ENCODE assay signal across 22 cellular contexts in the genomic region with DNA sequence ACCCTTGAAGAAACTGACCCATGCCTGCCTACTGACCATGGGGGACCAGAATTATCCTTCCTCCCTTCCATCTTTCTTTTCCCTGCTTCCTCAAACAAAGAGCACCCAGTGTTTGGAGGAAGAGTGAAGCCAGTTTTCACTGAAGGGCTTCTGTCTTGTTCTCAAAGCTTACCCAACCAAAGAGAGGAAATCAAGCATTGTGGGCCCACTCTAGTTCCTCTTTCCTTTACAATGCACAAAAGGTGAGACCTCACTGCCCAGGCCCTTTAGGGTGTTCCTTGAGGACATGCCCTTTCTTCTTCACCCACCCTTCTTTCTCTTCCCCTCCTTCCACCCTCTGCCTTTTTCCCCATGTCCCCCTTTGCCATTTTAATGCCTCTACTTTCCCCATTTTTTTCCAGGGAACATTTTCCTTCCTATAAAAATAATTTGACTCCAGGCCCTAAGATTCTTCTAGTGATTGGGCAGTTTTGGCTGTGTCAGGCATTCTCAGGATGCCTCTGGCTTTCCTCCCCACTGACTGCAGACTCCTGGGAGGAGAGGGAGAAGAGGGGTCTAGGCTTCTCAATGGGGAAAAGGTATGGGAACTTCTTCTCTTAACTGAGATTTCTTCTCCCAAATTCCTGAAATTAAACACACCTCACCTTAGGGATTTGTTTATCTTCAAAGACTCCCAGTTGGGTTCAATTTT.
DNase-seq lines count a peak whose midpoint lies in the region; ATAC-seq, FAIRE-seq and TF ChIP-seq lines count a peak whose summit lies in the region.
"Had no signal": no experiment of that assay in that cellular context is flagged by ENCODE, and none has a peak within 500 bp of the region (broad histone marks: within the 10 kb centered on the region; RNA-seq: fewer than 3 reads in every experiment).

No MANE protein-coding gene starts in this region.

- H3K27me3 Mint-ChIP-seq in astrocyte (ENCODE audit: low read depth, unreplicated experiment) (no peaks in the 10 kb centered on the region), progenitor cell of endocrine pancreas (no peaks in the 10 kb centered on the region)
- no peaks in the 10 kb centered on the region for H3K27me3 Mint-ChIP-seq in activated T-helper 17 cell treated with anti-CD3 and anti-CD28 coated beads, Interleukin-2, amount 50 U/mL, for 72 hours
- H3K27me3 Mint-ChIP-seq: activated T-cell treated with anti-CD3 and anti-CD28 coated beads, Interleukin-2, amount 50 U/mL, for 24 hours had no signal

- H3K27ac Mint-ChIP-seq in astrocyte (ENCODE audit: unreplicated experiment) (peak overlapping the region; percentile 8), progenitor cell of endocrine pancreas (peak overlapping the region; percentile 22)
- H3K27ac Mint-ChIP-seq in activated T-helper 17 cell treated with anti-CD3 and anti-CD28 coated beads, Interleukin-2, amount 50 U/mL, for 72 hours: no peak overlapping the region
- H3K27ac Mint-ChIP-seq: activated T-cell treated with anti-CD3 and anti-CD28 coated beads, Interleukin-2, amount 50 U/mL, for 24 hours had no signal

- H3K9ac ChIP-seq in astrocyte (ENCODE audit: low read length): no peak overlapping the region

- peak; percentile 42 for DNase-seq in GDM1 (lab: John Stamatoyannopoulos, UW)
- peak; percentile 44 for DNase-seq in KBM-7
- DNase-seq in astrocyte (ENCODE audit: low read depth): peak; percentile 61
- no peak for DNase-seq in progenitor cell of endocrine pancreas (ENCODE audit: low spot score, unreplicated experiment)
- no peak for DNase-seq in NCI-H2171 (lab: John Stamatoyannopoulos, UW)
- DNase-seq in NCI-H82 (lab: John Stamatoyannopoulos, UW): no peak
- DNase-seq: activated CD4-positive, alpha-beta T cell treated with anti-CD3 and anti-CD28 coated beads for 1 hour; activated T-cell treated with anti-CD3 and anti-CD28 coated beads, Interleukin-2, amount 50 U/mL, for 24 hours; amniotic stem cell; cortex of kidney; erythroblast; left lung; MM.1S; NCI-H2227 treated with DMSO at 0.1 percent for 48 hours; PC-3; stimulated activated CD4-positive, alpha-beta T cell treated with anti-CD3 and anti-CD28 coated beads, Interleukin-4, amount 100 ng/mL, for 4 hours; stimulated activated naive CD4-positive, alpha-beta T cell; T-helper 1 cell had no signal

- no peak for TF ChIP-seq CTCF in astrocyte (IDR thresholded peaks at IDR 0.05; ENCODE audit: insufficient read depth, low read depth, low read length)
- TF ChIP-seq CTCF in progenitor cell of endocrine pancreas (IDR thresholded peaks at IDR 0.05; ENCODE audit: unreplicated experiment): no peak

- H3K36me3 Mint-ChIP-seq in astrocyte (ENCODE audit: low read depth, unreplicated experiment) (no peaks in the 10 kb centered on the region), progenitor cell of endocrine pancreas (ENCODE audit: insufficient read depth) (no peaks in the 10 kb centered on the region)
- no peaks in the 10 kb centered on the region for H3K36me3 Mint-ChIP-seq in activated T-helper 17 cell treated with anti-CD3 and anti-CD28 coated beads, Interleukin-2, amount 50 U/mL, for 72 hours (ENCODE audit: low read depth)

- H3K9me3 Mint-ChIP-seq in astrocyte (ENCODE audit: unreplicated experiment) (peaks cover 4% of the 10 kb centered on the region), progenitor cell of endocrine pancreas (ENCODE audit: low read depth) (no peaks in the 10 kb centered on the region)
- peaks cover 3% of the 10 kb centered on the region for H3K9me3 Mint-ChIP-seq in activated T-helper 17 cell treated with anti-CD3 and anti-CD28 coated beads, Interleukin-2, amount 50 U/mL, for 72 hours
- H3K9me3 Mint-ChIP-seq: activated T-cell treated with anti-CD3 and anti-CD28 coated beads, Interleukin-2, amount 50 U/mL, for 24 hours; neural crest cell had no signal

- no peak overlapping the region for H3K4me2 ChIP-seq in astrocyte (ENCODE audit: low read length)

- no peaks in the 10 kb centered on the region for H3K79me2 ChIP-seq in astrocyte (ENCODE audit: insufficient read depth, low read length)

- no peak overlapping the region for H2AFZ ChIP-seq in astrocyte (ENCODE audit: low read depth, low read length)

- H3K4me1 Mint-ChIP-seq in astrocyte (ENCODE audit: low read depth, unreplicated experiment) (peaks cover 52% of the 10 kb centered on the region), progenitor cell of endocrine pancreas (ENCODE audit: low read depth) (peaks cover 34% of the 10 kb centered on the region)
- H3K4me1 Mint-ChIP-seq in activated T-helper 17 cell treated with anti-CD3 and anti-CD28 coated beads, Interleukin-2, amount 50 U/mL, for 72 hours: peaks cover 5% of the 10 kb centered on the region
- H3K4me1 Mint-ChIP-seq: neural crest cell had no signal

- no peak overlapping the region for H3K4me3 Mint-ChIP-seq in astrocyte (ENCODE audit: unreplicated experiment)
- H3K4me3 Mint-ChIP-seq in progenitor cell of endocrine pancreas (ENCODE audit: low read depth): no peak overlapping the region
- no peak overlapping the region for H3K4me3 Mint-ChIP-seq in activated T-helper 17 cell treated with anti-CD3 and anti-CD28 coated beads, Interleukin-2, amount 50 U/mL, for 72 hours
- H3K4me3 Mint-ChIP-seq: activated T-cell treated with anti-CD3 and anti-CD28 coated beads, Interleukin-2, amount 50 U/mL, for 24 hours; neural crest cell had no signal

- FAIRE-seq in astrocyte (lab: Jason Lieb, UNC): no peak

- no peak overlapping the region for H3K4me3 ChIP-seq in astrocyte (ENCODE audit: insufficient read depth, low read depth, low read length)
- H3K4me3 ChIP-seq: left lung had no signal

- no peak for ATAC-seq in activated T-helper 17 cell treated with anti-CD3 and anti-CD28 coated beads, Interleukin-2, amount 50 U/mL, for 72 hours (replicated peaks)
- ATAC-seq in HG03521 (IDR thresholded peaks at IDR 0.05; ENCODE audit: unreplicated experiment): no peak
- ATAC-seq: left lung, PC-3, sciatic nerve had no signal

- no peaks in the 10 kb centered on the region for H3K9me3 ChIP-seq in astrocyte (ENCODE audit: insufficient read depth, low read depth, low read length)
- H3K9me3 ChIP-seq: left lung had no signal

- H3K4me1 ChIP-seq in astrocyte (ENCODE audit: insufficient read depth, low read length): peaks cover 48% of the 10 kb centered on the region

- H3K36me3 ChIP-seq in astrocyte (ENCODE audit: insufficient read depth, low read length): no peaks in the 10 kb centered on the region
- H3K36me3 ChIP-seq: left lung had no signal

- no peaks in the 10 kb centered on the region for H3K27me3 ChIP-seq in astrocyte (ENCODE audit: insufficient read depth, low read length)
- H3K27me3 ChIP-seq: left lung had no signal

- H4K20me1 ChIP-seq in astrocyte (ENCODE audit: insufficient read depth, low read length): no peaks in the 10 kb centered on the region

- in situ Hi-C loops in KBM-7 (cut with MboI; ENCODE audit: low pct_unique_long_range_greater_than_20kb, low sequenced_read_pairs): no loop called here

- no peak overlapping the region for H3K27ac ChIP-seq in astrocyte (ENCODE audit: low read depth, low read length)

Comparison
In these comparisons a context has a peak if more than half of its experiments do, and no peak if none do; other contexts are left out.
1. DNase-seq: peak in GDM1 (single experiment), KBM-7 (single experiment) and astrocyte (single experiment); none in progenitor cell of endocrine pancreas (single experiment), NCI-H2171 (single experiment) and NCI-H82 (single experiment).